In genomic region chr12:47904647-47905312, GRCh38 we compare ENCODE assay signal across 8 cellular contexts. TPM values are rescaled to one million over a fixed set of nuclear protein-coding genes. Genes with fewer than 3 reads are reported as not detected.
DNase-seq lines count a peak whose midpoint lies in the region; ATAC-seq and FAIRE-seq lines count a peak whose summit lies in the region.

TSS of gene VDR (minus strand) at chr12:47904994. CDS start at chr12:47879113, 25,881 bp downstream.

- peaks cover 7% of the 10 kb centered on the region for H3K27me3 Mint-ChIP-seq in activated CD4-positive, alpha-beta memory T cell treated with anti-CD3 and anti-CD28 coated beads for 36 hours

- H3K36me3 Mint-ChIP-seq in activated CD4-positive, alpha-beta memory T cell treated with anti-CD3 and anti-CD28 coated beads for 36 hours: peaks cover 35% of the 10 kb centered on the region

- H3K27ac Mint-ChIP-seq in activated CD4-positive, alpha-beta memory T cell treated with anti-CD3 and anti-CD28 coated beads for 36 hours: peak within 1 kb of the TSS; percentile 93

- CTCF ChIA-PET in activated CD4-positive, alpha-beta memory T cell treated with anti-CD3 and anti-CD28 coated beads for 36 hours (lab: Charles Lee): interaction anchor here (0.6 to 4.0 kb wide), 23 partner anchors 9 to 147 kb away, joined by 3 to 34 read pairs (median 4); partner anchors contain the start of gene TMEM106C

- H3K4me1 Mint-ChIP-seq in activated CD4-positive, alpha-beta memory T cell treated with anti-CD3 and anti-CD28 coated beads for 36 hours (ENCODE audit: low read depth): peaks cover 43% of the 10 kb centered on the region

- H3K4me3 Mint-ChIP-seq in activated CD4-positive, alpha-beta memory T cell treated with anti-CD3 and anti-CD28 coated beads for 36 hours: peak within 1 kb of the TSS; percentile 97

- ATAC-seq in HG03457 (IDR thresholded peaks at IDR 0.05; ENCODE audit: unreplicated experiment): peak; percentile 44

- DNase-seq in AML-193 (lab: John Stamatoyannopoulos, UW) (peak; percentile 56 to 72), GM19239 (ENCODE audit: insufficient read length, low spot score) (peak; percentile 88), NCI-H748 treated with DMSO at 0.1 percent for 48 hours (lab: John Stamatoyannopoulos, UW) (peak; percentile 69), medulla oblongata (ENCODE audit: extremely low spot score) (peak; percentile 56)
- peak; percentile 87 for DNase-seq in activated CD4-positive, alpha-beta memory T cell treated with anti-CD3 and anti-CD28 coated beads for 36 hours
- DNase-seq in effector CD8-positive, alpha-beta T cell (lab: John Stamatoyannopoulos, UW): peak; percentile 69
- peak; percentile 43 for DNase-seq in stimulated activated CD8-positive, alpha-beta memory T cell treated with anti-CD3 and anti-CD28 coated beads, Interleukin-12 subunit alpha, Interleukin-12 subunit beta, amount 100 ng/mL, for 4 hours (ENCODE audit: low read depth)

- intact Hi-C loops in activated CD4-positive, alpha-beta memory T cell treated with anti-CD3 and anti-CD28 coated beads for 36 hours (cut with micrococcal nuclease): loop anchor here (1.0 to 5.0 kb wide), 8 partner anchors 19 to 1208 kb away; partner anchors contain the start of genes LMBR1L, RPAP3 and SENP1

- H3K9me3 Mint-ChIP-seq in activated CD4-positive, alpha-beta memory T cell treated with anti-CD3 and anti-CD28 coated beads for 36 hours: no peaks in the 10 kb centered on the region

- POLR2A ChIA-PET in activated CD4-positive, alpha-beta memory T cell treated with anti-CD3 and anti-CD28 coated beads for 36 hours (lab: Charles Lee): interaction anchor here (0.6 to 5.3 kb wide), 21 partner anchors 10 to 1462 kb away, joined by 3 to 76 read pairs (median 4); partner anchors contain the start of genes SENP1, SPATS2 and TMEM106C

- FAIRE-seq in GM19239 (lab: Jason Lieb, UNC): peak; percentile 57

RNA-seq across cellular contexts. Expression of gene VDR, which starts in this region (rescaled TPM):
- 100 to 1,000 TPM; 156 TPM for total RNA-seq in activated CD4-positive, alpha-beta memory T cell treated with anti-CD3 and anti-CD28 coated beads for 36 hours

Comparison
In these comparisons a context has a peak if more than half of its experiments do, and no peak if none do; other contexts are left out.
1. Peak in every context shown above with its lines: DNase-seq and ATAC-seq.